Comparison of ENCODE assay signal across 11 cellular contexts in genomic region chr3:192675958-192676649, GRCh38. TPM values are rescaled to one million over a fixed set of nuclear protein-coding genes. Genes with fewer than 3 reads are reported as not detected.
DNase-seq lines count a peak whose midpoint lies in the region; ATAC-seq lines count a peak whose summit lies in the region.
"Had no signal": no experiment of that assay in that cellular context is flagged by ENCODE, and none has a peak within 500 bp of the region (broad histone marks: within the 10 kb centered on the region; RNA-seq: fewer than 3 reads in every experiment).

No MANE protein-coding gene starts in this region.

- peaks cover 12% of the 10 kb centered on the region for H3K4me1 Mint-ChIP-seq in stimulated activated naive CD8-positive, alpha-beta T cell treated with anti-CD3 and anti-CD28 coated beads, Interleukin-15, amount 100 ng/mL, for 72 hours
- H3K4me1 Mint-ChIP-seq: nephron progenitor cell, T-cell had no signal

- H3K9me3 Mint-ChIP-seq in stimulated activated naive CD8-positive, alpha-beta T cell treated with anti-CD3 and anti-CD28 coated beads, Interleukin-15, amount 100 ng/mL, for 72 hours = peaks cover 4 to 20% of the 10 kb centered on the region in 2 donors
- H3K9me3 Mint-ChIP-seq: nephron progenitor cell had no signal

- peak; percentile 67 for ATAC-seq in HG02763 (IDR thresholded peaks at IDR 0.05; ENCODE audit: unreplicated experiment)
- peak; percentile 91 for ATAC-seq in stimulated activated naive CD8-positive, alpha-beta T cell treated with anti-CD3 and anti-CD28 coated beads, Interleukin-15, amount 100 ng/mL, for 72 hours
- ATAC-seq: T-cell had no signal

- H3K4me3 ChIP-seq in Jurkat, Clone E6-1 (ENCODE audit: low read length) = no peak overlapping the region

- H3K27ac Mint-ChIP-seq in stimulated activated naive CD8-positive, alpha-beta T cell treated with anti-CD3 and anti-CD28 coated beads, Interleukin-15, amount 100 ng/mL, for 72 hours = peak overlapping the region; percentile 94 to 96
- H3K27ac Mint-ChIP-seq: nephron progenitor cell, T-cell had no signal

- H3K4me3 Mint-ChIP-seq in stimulated activated naive CD8-positive, alpha-beta T cell treated with anti-CD3 and anti-CD28 coated beads, Interleukin-15, amount 100 ng/mL, for 72 hours = peak overlapping the region; percentile 50 to 62
- H3K4me3 Mint-ChIP-seq: nephron progenitor cell, T-cell had no signal

- peak; percentile 0 for DNase-seq in stimulated activated CD8-positive, alpha-beta memory T cell treated with anti-CD3 and anti-CD28 coated beads, Interleukin-15, amount 100 ng/mL, for 48 hours (ENCODE audit: low read depth in 2 of 2)
- no peak for DNase-seq in stimulated activated CD8-positive, alpha-beta memory T cell treated with anti-CD3 and anti-CD28 coated beads, Interleukin-4, amount 100 ng/mL, for 48 hours
- DNase-seq in Jurkat, Clone E6-1 (ENCODE audit: low read depth, low spot score) = peak; percentile 26
- DNase-seq in stimulated activated naive CD8-positive, alpha-beta T cell treated with anti-CD3 and anti-CD28 coated beads, Interleukin-15, amount 100 ng/mL, for 72 hours = peak; percentile 34 to 55
- DNase-seq in HuH-7.5 (ENCODE audit: low spot score) = no peak
- no peak for DNase-seq in cerebellar cortex (ENCODE audit: low spot score)
- no peak for DNase-seq in NCI-H748 (lab: John Stamatoyannopoulos, UW; ENCODE audit: unreplicated experiment)
- DNase-seq: nephron progenitor cell, T-cell, trophoblast cell had no signal

- peaks cover 35% of the 10 kb centered on the region for H3K27me3 Mint-ChIP-seq in stimulated activated naive CD8-positive, alpha-beta T cell treated with anti-CD3 and anti-CD28 coated beads, Interleukin-15, amount 100 ng/mL, for 72 hours

RNA-seq across cellular contexts. Expression of gene FGF12, which starts 51.2 kb away (rescaled TPM):
- not detected for polyA plus RNA-seq in Jurkat, Clone E6-1 (2012; ENCODE audit: insufficient read depth, insufficient read length)

Comparison
In these comparisons a context has a peak if more than half of its experiments do, and no peak if none do; other contexts are left out.
1. DNase-seq: peak in stimulated activated CD8-positive, alpha-beta memory T cell treated with anti-CD3 and anti-CD28 coated beads, Interleukin-15, amount 100 ng/mL, for 48 hours (2 of 2), Jurkat, Clone E6-1 (single experiment) and stimulated activated naive CD8-positive, alpha-beta T cell treated with anti-CD3 and anti-CD28 coated beads, Interleukin-15, amount 100 ng/mL, for 72 hours (2 of 2); none in stimulated activated CD8-positive, alpha-beta memory T cell treated with anti-CD3 and anti-CD28 coated beads, Interleukin-4, amount 100 ng/mL, for 48 hours (single experiment), HuH-7.5 (single experiment), cerebellar cortex (single experiment) and NCI-H748 (single experiment).